1 cellular context compared by ENCODE assay signal in the genomic region with DNA sequence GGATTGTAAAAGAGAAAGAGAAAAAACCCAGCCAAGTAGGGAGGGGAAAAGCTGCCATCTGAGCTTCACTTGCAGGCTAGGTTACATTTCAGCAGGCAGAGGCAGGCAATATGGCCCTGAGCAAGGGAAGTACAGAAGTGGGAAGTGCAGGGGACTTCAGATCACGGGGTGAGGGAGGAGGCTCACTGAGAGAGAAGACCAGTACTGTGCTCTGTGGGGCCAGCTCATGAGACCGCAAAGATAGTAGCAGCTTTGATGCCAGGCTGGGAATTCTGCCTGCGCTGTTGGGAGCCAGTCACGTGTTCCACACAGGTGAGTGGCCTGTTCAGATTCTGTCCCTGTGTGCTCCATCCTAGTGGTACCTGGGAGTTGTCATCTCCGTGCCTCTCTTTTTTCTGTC.
TF ChIP-seq lines count a peak whose summit lies in the region.

No MANE protein-coding gene starts in this region.

TF ChIP-seq in H1, 55 proteins besides CTCF, POLR2A, EP300 and RAD21 (continued from another document):
- TF ChIP-seq, protein P1, sequence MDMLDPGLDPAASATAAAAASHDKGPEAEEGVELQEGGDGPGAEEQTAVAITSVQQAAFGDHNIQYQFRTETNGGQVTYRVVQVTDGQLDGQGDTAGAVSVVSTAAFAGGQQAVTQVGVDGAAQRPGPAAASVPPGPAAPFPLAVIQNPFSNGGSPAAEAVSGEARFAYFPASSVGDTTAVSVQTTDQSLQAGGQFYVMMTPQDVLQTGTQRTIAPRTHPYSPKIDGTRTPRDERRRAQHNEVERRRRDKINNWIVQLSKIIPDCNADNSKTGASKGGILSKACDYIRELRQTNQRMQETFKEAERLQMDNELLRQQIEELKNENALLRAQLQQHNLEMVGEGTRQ (IDR thresholded peaks at IDR 0.05; ENCODE audit: low read length), result no peak
- TF ChIP-seq JUN (IDR thresholded peaks at IDR 0.05; ENCODE audit: low read depth, low read length) (no peak), HDAC6 (IDR thresholded peaks at IDR 0.05; ENCODE audit: low read depth, low read length) (no peak), TCF12 (IDR thresholded peaks at IDR 0.05; ENCODE audit: low read depth, low read length) (no peak), RNF2 (IDR thresholded peaks at IDR 0.05; ENCODE audit: borderline replicate concordance, low read depth, low read length, missing control alignments, poor library complexity, severe bottlenecking) (no peak), SP2 (IDR thresholded peaks at IDR 0.05; ENCODE audit: low read length) (no peak), POLR2AphosphoS5 (IDR thresholded peaks at IDR 0.05; ENCODE audit: low read depth, low read length) (no peak), BRCA1 (IDR thresholded peaks at IDR 0.05; ENCODE audit: low read depth, low read length) (no peak), RFX5 (IDR thresholded peaks at IDR 0.05; ENCODE audit: borderline replicate concordance, low read depth, low read length) (no peak), SP4 (IDR thresholded peaks at IDR 0.05; ENCODE audit: low read length) (no peak)
- TF ChIP-seq, protein P2, sequence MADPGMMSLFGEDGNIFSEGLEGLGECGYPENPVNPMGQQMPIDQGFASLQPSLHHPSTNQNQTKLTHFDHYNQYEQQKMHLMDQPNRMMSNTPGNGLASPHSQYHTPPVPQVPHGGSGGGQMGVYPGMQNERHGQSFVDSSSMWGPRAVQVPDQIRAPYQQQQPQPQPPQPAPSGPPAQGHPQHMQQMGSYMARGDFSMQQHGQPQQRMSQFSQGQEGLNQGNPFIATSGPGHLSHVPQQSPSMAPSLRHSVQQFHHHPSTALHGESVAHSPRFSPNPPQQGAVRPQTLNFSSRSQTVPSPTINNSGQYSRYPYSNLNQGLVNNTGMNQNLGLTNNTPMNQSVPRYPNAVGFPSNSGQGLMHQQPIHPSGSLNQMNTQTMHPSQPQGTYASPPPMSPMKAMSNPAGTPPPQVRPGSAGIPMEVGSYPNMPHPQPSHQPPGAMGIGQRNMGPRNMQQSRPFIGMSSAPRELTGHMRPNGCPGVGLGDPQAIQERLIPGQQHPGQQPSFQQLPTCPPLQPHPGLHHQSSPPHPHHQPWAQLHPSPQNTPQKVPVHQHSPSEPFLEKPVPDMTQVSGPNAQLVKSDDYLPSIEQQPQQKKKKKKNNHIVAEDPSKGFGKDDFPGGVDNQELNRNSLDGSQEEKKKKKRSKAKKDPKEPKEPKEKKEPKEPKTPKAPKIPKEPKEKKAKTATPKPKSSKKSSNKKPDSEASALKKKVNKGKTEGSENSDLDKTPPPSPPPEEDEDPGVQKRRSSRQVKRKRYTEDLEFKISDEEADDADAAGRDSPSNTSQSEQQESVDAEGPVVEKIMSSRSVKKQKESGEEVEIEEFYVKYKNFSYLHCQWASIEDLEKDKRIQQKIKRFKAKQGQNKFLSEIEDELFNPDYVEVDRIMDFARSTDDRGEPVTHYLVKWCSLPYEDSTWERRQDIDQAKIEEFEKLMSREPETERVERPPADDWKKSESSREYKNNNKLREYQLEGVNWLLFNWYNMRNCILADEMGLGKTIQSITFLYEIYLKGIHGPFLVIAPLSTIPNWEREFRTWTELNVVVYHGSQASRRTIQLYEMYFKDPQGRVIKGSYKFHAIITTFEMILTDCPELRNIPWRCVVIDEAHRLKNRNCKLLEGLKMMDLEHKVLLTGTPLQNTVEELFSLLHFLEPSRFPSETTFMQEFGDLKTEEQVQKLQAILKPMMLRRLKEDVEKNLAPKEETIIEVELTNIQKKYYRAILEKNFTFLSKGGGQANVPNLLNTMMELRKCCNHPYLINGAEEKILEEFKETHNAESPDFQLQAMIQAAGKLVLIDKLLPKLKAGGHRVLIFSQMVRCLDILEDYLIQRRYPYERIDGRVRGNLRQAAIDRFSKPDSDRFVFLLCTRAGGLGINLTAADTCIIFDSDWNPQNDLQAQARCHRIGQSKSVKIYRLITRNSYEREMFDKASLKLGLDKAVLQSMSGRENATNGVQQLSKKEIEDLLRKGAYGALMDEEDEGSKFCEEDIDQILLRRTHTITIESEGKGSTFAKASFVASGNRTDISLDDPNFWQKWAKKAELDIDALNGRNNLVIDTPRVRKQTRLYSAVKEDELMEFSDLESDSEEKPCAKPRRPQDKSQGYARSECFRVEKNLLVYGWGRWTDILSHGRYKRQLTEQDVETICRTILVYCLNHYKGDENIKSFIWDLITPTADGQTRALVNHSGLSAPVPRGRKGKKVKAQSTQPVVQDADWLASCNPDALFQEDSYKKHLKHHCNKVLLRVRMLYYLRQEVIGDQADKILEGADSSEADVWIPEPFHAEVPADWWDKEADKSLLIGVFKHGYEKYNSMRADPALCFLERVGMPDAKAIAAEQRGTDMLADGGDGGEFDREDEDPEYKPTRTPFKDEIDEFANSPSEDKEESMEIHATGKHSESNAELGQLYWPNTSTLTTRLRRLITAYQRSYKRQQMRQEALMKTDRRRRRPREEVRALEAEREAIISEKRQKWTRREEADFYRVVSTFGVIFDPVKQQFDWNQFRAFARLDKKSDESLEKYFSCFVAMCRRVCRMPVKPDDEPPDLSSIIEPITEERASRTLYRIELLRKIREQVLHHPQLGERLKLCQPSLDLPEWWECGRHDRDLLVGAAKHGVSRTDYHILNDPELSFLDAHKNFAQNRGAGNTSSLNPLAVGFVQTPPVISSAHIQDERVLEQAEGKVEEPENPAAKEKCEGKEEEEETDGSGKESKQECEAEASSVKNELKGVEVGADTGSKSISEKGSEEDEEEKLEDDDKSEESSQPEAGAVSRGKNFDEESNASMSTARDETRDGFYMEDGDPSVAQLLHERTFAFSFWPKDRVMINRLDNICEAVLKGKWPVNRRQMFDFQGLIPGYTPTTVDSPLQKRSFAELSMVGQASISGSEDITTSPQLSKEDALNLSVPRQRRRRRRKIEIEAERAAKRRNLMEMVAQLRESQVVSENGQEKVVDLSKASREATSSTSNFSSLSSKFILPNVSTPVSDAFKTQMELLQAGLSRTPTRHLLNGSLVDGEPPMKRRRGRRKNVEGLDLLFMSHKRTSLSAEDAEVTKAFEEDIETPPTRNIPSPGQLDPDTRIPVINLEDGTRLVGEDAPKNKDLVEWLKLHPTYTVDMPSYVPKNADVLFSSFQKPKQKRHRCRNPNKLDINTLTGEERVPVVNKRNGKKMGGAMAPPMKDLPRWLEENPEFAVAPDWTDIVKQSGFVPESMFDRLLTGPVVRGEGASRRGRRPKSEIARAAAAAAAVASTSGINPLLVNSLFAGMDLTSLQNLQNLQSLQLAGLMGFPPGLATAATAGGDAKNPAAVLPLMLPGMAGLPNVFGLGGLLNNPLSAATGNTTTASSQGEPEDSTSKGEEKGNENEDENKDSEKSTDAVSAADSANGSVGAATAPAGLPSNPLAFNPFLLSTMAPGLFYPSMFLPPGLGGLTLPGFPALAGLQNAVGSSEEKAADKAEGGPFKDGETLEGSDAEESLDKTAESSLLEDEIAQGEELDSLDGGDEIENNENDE (IDR thresholded peaks at IDR 0.05; ENCODE audit: insufficient replicate concordance, low read length), result no peak
